In genomic region chr12:5200276-5201087, GRCh38 we compare ENCODE assay signal across 8 cellular contexts.
DNase-seq lines count a peak whose midpoint lies in the region; TF ChIP-seq lines count a peak whose summit lies in the region.

No MANE protein-coding gene starts in this region.

- intact Hi-C loops in thyroid gland (cut with DNase I) = no loop called here

- H3K4me1 ChIP-seq in adipocyte (ENCODE audit: control insufficient read depth, insufficient read depth, low read length) = peaks cover 7% of the 10 kb centered on the region
- no peaks in the 10 kb centered on the region for H3K4me1 ChIP-seq in thyroid gland

- peaks cover 22% of the 10 kb centered on the region for H3K27me3 ChIP-seq in adipocyte (replicated peaks; ENCODE audit: control insufficient read depth, insufficient read depth, low read length)
- H3K27me3 ChIP-seq in kidney epithelial cell (ENCODE audit: control insufficient read depth, insufficient read depth, low read length) = no peaks in the 10 kb centered on the region
- H3K27me3 ChIP-seq in thyroid gland = no peaks in the 10 kb centered on the region

- no peak overlapping the region for H3K9ac ChIP-seq in adipocyte (ENCODE audit: low read length)

- no peak overlapping the region for H3K27ac ChIP-seq in thyroid gland

- H3K4me3 ChIP-seq in adipocyte (ENCODE audit: low read length) (no peak overlapping the region), kidney epithelial cell (ENCODE audit: low read depth, low read length) (no peak overlapping the region), thyroid gland (replicated peaks in 1 of 3) (no peak overlapping the region)

- no peak for TF ChIP-seq POLR2A in thyroid gland (IDR thresholded peaks at IDR 0.05)

- DNase-seq in NCI-H526 (lab: John Stamatoyannopoulos, UW) (peak; percentile 17 to 72), NCI-H526 treated with DMSO at 0.1 percent for 48 hours (lab: John Stamatoyannopoulos, UW) (no peak), NCI-H1105 treated with DMSO at 0.1 percent for 48 hours (lab: John Stamatoyannopoulos, UW) (peak; percentile 42), adipocyte (ENCODE audit: low read depth) (peak; percentile 23), kidney epithelial cell (ENCODE audit: low read depth) (no peak), thyroid gland (peak; percentile 14 to 23), T1000 (lab: John Stamatoyannopoulos, UW) (no peak)
- DNase-seq in stimulated activated naive CD4-positive, alpha-beta T cell (lab: John Stamatoyannopoulos, UW) = no peak

- peak; percentile 75 for TF ChIP-seq CTCF in kidney epithelial cell (IDR thresholded peaks at IDR 0.05; ENCODE audit: insufficient read depth, low read length, poor library complexity, severe bottlenecking)
- TF ChIP-seq CTCF in thyroid gland (IDR thresholded peaks at IDR 0.05) = peak in 4 of 6 experiments; percentile 14 to 49 (median 32)

- WGBS in thyroid gland, 2 donors = 19 to 25% methylated on average over 14 of the region's 14 CpGs

- H3K36me3 ChIP-seq in adipocyte (ENCODE audit: control insufficient read depth, insufficient read depth, low read length, severe bottlenecking) = no peaks in the 10 kb centered on the region
- no peaks in the 10 kb centered on the region for H3K36me3 ChIP-seq in kidney epithelial cell (ENCODE audit: control insufficient read depth, insufficient read depth, low read length)
- H3K36me3 ChIP-seq in thyroid gland = no peaks in the 10 kb centered on the region

- H3K9me3 ChIP-seq in adipocyte (ENCODE audit: control insufficient read depth, low read length) (no peaks in the 10 kb centered on the region), thyroid gland (no peaks in the 10 kb centered on the region)

Comparison
In these comparisons a context has a peak if more than half of its experiments do, and no peak if none do; other contexts are left out.
1. DNase-seq: peak in NCI-H526 (2 of 2), NCI-H1105 treated with DMSO at 0.1 percent for 48 hours (single experiment), adipocyte (single experiment) and thyroid gland (2 of 2); none in NCI-H526 treated with DMSO at 0.1 percent for 48 hours (single experiment), kidney epithelial cell (single experiment), stimulated activated naive CD4-positive, alpha-beta T cell (0 of 6) and T1000 (single experiment).